Comparison of ENCODE assay signal across 27 cellular contexts in the genomic region with DNA sequence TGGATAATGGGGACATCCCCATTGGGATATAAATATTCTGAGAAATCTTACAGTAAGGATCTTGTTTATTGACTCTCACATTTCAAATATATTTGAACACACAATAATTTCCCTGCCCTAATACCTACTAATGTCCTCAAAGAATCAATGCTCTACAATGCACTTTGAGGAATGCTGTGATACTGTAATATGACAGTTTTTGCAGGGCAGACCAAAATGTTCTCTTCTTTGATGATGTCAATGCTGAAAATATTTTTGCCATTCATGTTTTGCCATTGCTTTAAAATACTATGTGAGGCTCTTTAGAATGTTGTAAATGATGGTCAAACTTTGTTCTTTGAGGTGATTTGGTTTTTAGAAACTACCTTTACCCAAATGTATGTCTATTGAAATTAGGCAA.
"Had no signal": no experiment of that assay in that cellular context is flagged by ENCODE, and none has a peak within 500 bp of the region (broad histone marks: within the 10 kb centered on the region; RNA-seq: fewer than 3 reads in every experiment).

No MANE protein-coding gene starts in this region.

- H3K27ac ChIP-seq: brain microvascular endothelial cell, pancreas, prostate gland, stomach, thyroid gland, upper lobe of left lung had no signal

- ATAC-seq: left colon; naive thymus-derived CD8-positive, alpha-beta T cell; sciatic nerve; stimulated activated naive B cell treated with anti-CD40 and anti-IgM and Interleukin-4, amounts not matched to agents 10 μg/mL and 1 μg/mL and 100 μg/mL, for 72 hours; T-helper 17 cell had no signal

- H3K27me3 ChIP-seq: brain microvascular endothelial cell, pancreas, stomach, thyroid gland, upper lobe of left lung had no signal

- DNase-seq: activated CD4-positive, alpha-beta memory T cell treated with anti-CD3 and anti-CD28 coated beads for 36 hours; activated CD4-positive, alpha-beta T cell treated with anti-CD3 and anti-CD28 coated beads, Interleukin-2, amount 10 ng/mL, durations not matched to agents 24 days and 14 days; activated CD4-positive, CD25-positive, alpha-beta regulatory T cell treated with anti-CD3 and anti-CD28 coated beads, Interleukin-2, amount 50 U/mL, for 72 hours; activated CD8-positive, alpha-beta memory T cell treated with anti-CD3 and anti-CD28 coated beads, Interleukin-2, amount 50 U/mL, for 4 hours; activated effector memory CD4-positive, alpha-beta T cell treated with anti-CD3 and anti-CD28 coated beads, Interleukin-2, amount 50 U/mL, for 16 hours; activated naive CD4-positive, alpha-beta T cell treated with anti-CD3 and anti-CD28 coated beads, Interleukin-2, amount 10 ng/mL, durations not matched to agents 7 days and 5 days; activated naive CD8-positive, alpha-beta T cell treated with anti-CD3 and anti-CD28 coated beads, Interleukin-2, amount 10 ng/mL, durations not matched to agents 7 days and 5 days; activated T-cell treated with anti-CD3 and anti-CD28 coated beads, Interleukin-2, amount 50 U/mL, for 1 hour; amniotic stem cell; brain microvascular endothelial cell; cortex of kidney; foreskin melanocyte; left colon; midbrain; naive thymus-derived CD8-positive, alpha-beta T cell; pancreas; retina; stimulated activated CD4-positive, alpha-beta T cell treated with anti-CD3 and anti-CD28 coated beads, Interleukin-15, amount 100 ng/mL, for 24 hours; stimulated activated CD4-positive, alpha-beta T cell treated with anti-CD3 and anti-CD28 coated beads, Interleukin-2, amount 100 ng/mL, for 24 hours; stimulated activated naive B cell treated with anti-CD40 and anti-IgM and Interleukin-4, amounts not matched to agents 10 μg/mL and 1 μg/mL and 100 μg/mL, for 72 hours; stomach; T-helper 17 cell; T1000; thyroid gland; upper lobe of left lung had no signal

- H3K36me3 ChIP-seq: brain microvascular endothelial cell, pancreas, prostate gland, stomach, thyroid gland, upper lobe of left lung had no signal

- H3K4me1 ChIP-seq: pancreas, prostate gland, stomach, upper lobe of left lung had no signal

- H3K4me3 ChIP-seq: pancreas, prostate gland, stomach, thyroid gland, upper lobe of left lung had no signal

- H3K9me3 ChIP-seq: pancreas, prostate gland, stomach, thyroid gland, upper lobe of left lung had no signal
